In the genomic region with DNA sequence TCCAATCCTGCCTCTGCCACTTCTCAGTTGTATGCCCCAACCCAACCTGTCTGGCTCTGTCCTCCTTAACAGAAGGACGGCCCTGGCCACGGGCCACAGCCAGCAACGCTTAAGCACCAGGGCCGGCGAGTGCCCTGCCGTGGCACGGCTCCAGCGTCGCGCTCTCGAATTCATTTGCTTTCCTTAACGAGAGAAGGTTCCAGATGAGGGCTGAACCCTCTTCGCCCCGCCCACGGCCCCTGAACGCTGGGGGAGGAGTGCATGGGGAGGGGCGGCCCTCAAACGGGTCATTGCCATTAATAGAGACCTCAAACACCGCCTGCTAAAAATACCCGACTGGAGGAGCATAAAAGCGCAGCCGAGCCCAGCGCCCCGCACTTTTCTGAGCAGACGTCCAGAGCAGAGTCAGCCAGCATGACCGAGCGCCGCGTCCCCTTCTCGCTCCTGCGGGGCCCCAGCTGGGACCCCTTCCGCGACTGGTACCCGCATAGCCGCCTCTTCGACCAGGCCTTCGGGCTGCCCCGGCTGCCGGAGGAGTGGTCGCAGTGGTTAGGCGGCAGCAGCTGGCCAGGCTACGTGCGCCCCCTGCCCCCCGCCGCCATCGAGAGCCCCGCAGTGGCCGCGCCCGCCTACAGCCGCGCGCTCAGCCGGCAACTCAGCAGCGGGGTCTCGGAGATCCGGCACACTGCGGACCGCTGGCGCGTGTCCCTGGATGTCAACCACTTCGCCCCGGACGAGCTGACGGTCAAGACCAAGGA, we compare ENCODE assay signal across 8 cellular contexts. TPM values are rescaled to one million over a fixed set of nuclear protein-coding genes. Genes with fewer than 3 reads are reported as not detected.
DNase-seq lines count a peak whose midpoint lies in the region; ATAC-seq and TF ChIP-seq lines count a peak whose summit lies in the region.

Gene HSPB1, plus strand, starts transcription at position 375 of the 758 bp plus-strand sequence. Its CDS starts 40 bp downstream, at position 415.

- CTCF ChIA-PET in CD4-positive, alpha-beta memory T cell (lab: Charles Lee; ENCODE audit: partially characterized antibody): interaction anchor here (0.6 to 17.2 kb wide), 5 partner anchors 4 to 124 kb away, joined by 3 to 350 read pairs (median 5); partner anchors contain the start of gene HSPB1
- CTCF ChIA-PET in naive thymus-derived CD4-positive, alpha-beta T cell (lab: Charles Lee): interaction anchor here (0.9 kb wide), 2 partner anchors 10 to 11 kb away, joined by 4 to 7 read pairs; no protein-coding TSS in a partner anchor

- peak within 1 kb of the TSS; percentile 88 to 96 (median 93) for H3K27ac Mint-ChIP-seq in CD4-positive, alpha-beta memory T cell
- peak within 1 kb of the TSS; percentile 76 to 95 (median 91) for H3K27ac Mint-ChIP-seq in naive thymus-derived CD4-positive, alpha-beta T cell

- peak within 1 kb of the TSS; percentile 62 for H3K27ac ChIP-seq in CD4-positive, alpha-beta memory T cell (ENCODE audit: low read depth, low read length)
- H3K27ac ChIP-seq in KMS-11 (peak within 1 kb of the TSS; percentile 73), temporal lobe (ENCODE audit: low read depth, low read length) (peak within 1 kb of the TSS; percentile 99)
- H3K27ac ChIP-seq in naive thymus-derived CD4-positive, alpha-beta T cell (ENCODE audit: low read depth, low read length): peak within 1 kb of the TSS; percentile 81

- H3K4me1 ChIP-seq in CD4-positive, alpha-beta memory T cell (ENCODE audit: insufficient read depth, low read length): peaks cover 6% of the 10 kb centered on the region
- H3K4me1 ChIP-seq in KMS-11 (ENCODE audit: low read depth, poor library complexity, severe bottlenecking): peaks cover 52% of the 10 kb centered on the region
- H3K4me1 ChIP-seq in naive thymus-derived CD4-positive, alpha-beta T cell (ENCODE audit: control insufficient read depth in 2 of 2, insufficient read depth in 2 of 2, low read length in 2 of 2): peaks cover 0 to 5% of the 10 kb centered on the region in 2 donors

- H3K79me2 ChIP-seq in KMS-11 (ENCODE audit: insufficient read depth, low read depth): peaks cover 20% of the 10 kb centered on the region

- H3K4me3 ChIP-seq in CD4-positive, alpha-beta memory T cell (ENCODE audit: low read length in 2 of 2): peak within 1 kb of the TSS; percentile 61 to 63
- no peak within 1 kb of the TSS for H3K4me3 ChIP-seq in KMS-11 (IDR thresholded peaks at IDR 0.05; ENCODE audit: insufficient read depth, low read depth, low read length)
- peak within 1 kb of the TSS; percentile 96 for H3K4me3 ChIP-seq in fibroblast of pulmonary artery (replicated peaks; ENCODE audit: low read depth, low read length)
- peak within 1 kb of the TSS; percentile 81 for H3K4me3 ChIP-seq in naive thymus-derived CD4-positive, alpha-beta T cell (ENCODE audit: low read length)

- no peaks in the 10 kb centered on the region for H3K27me3 Mint-ChIP-seq in CD4-positive, alpha-beta memory T cell
- peaks cover 0 to 20% (median 0%) of the 10 kb centered on the region in 5 donors for H3K27me3 Mint-ChIP-seq in naive thymus-derived CD4-positive, alpha-beta T cell

- peak within 1 kb of the TSS; percentile 61 for H2AFZ ChIP-seq in KMS-11 (ENCODE audit: low read depth)

- no peaks in the 10 kb centered on the region for H3K9me3 ChIP-seq in CD4-positive, alpha-beta memory T cell (ENCODE audit: control insufficient read depth in 1 of 2, low read length in 2 of 2)
- H3K9me3 ChIP-seq in naive thymus-derived CD4-positive, alpha-beta T cell (ENCODE audit: control insufficient read depth in 2 of 3, low read length in 3 of 3): no peaks in the 10 kb centered on the region

- intact Hi-C loops in CD4-positive, alpha-beta memory T cell (cut with micrococcal nuclease): loop anchor here (1.0 to 5.0 kb wide), 6 partner anchors 12 to 1395 kb away; partner anchors contain the start of genes RSBN1L and YWHAG
- intact Hi-C loops in naive thymus-derived CD4-positive, alpha-beta T cell (cut with micrococcal nuclease): loop anchor here (1.0 kb wide), 3 partner anchors 11 to 16 kb away; no protein-coding TSS in a partner anchor

- peaks cover 0 to 2% of the 10 kb centered on the region in 2 donors for H3K36me3 Mint-ChIP-seq in CD4-positive, alpha-beta memory T cell
- peaks cover 0 to 1% (median 0%) of the 10 kb centered on the region in 5 donors for H3K36me3 Mint-ChIP-seq in naive thymus-derived CD4-positive, alpha-beta T cell

- H4K20me1 ChIP-seq in KMS-11 (ENCODE audit: insufficient read depth): no peaks in the 10 kb centered on the region

- peak; percentile 50 for ATAC-seq in GM21367 (IDR thresholded peaks at IDR 0.05; ENCODE audit: unreplicated experiment)
- ATAC-seq in naive thymus-derived CD4-positive, alpha-beta T cell: peak; percentile 65

- H3K4me1 Mint-ChIP-seq in CD4-positive, alpha-beta memory T cell: peaks cover 11 to 24% (median 15%) of the 10 kb centered on the region in 4 donors
- H3K4me1 Mint-ChIP-seq in naive thymus-derived CD4-positive, alpha-beta T cell: peaks cover 6 to 22% (median 17%) of the 10 kb centered on the region in 7 donors

- peak; percentile 61 to 82 (median 65) for DNase-seq in CD4-positive, alpha-beta memory T cell
- DNase-seq in RPMI8226: peak; percentile 99
- peak; percentile 91 for DNase-seq in activated effector memory CD4-positive, alpha-beta T cell treated with anti-CD3 and anti-CD28 coated beads, Interleukin-2, amount 50 U/mL, for 16 hours
- peak; percentile 94 for DNase-seq in fibroblast of pulmonary artery (ENCODE audit: low read depth)
- DNase-seq in naive thymus-derived CD4-positive, alpha-beta T cell: peak; percentile 31 to 54 (median 44)

- POLR2A ChIA-PET in CD4-positive, alpha-beta memory T cell (lab: Charles Lee; ENCODE audit: partially characterized antibody): interaction anchor here (1.0 to 3.3 kb wide), 5 partner anchors 11 to 56 kb away, joined by 3 to 26 read pairs (median 9); partner anchors contain the start of gene YWHAG
- POLR2A ChIA-PET in naive thymus-derived CD4-positive, alpha-beta T cell (lab: Charles Lee): interaction anchor here (0.8 to 3.4 kb wide), 3 partner anchors 16 to 56 kb away, joined by 3 to 23 read pairs (median 3); partner anchors contain the start of gene YWHAG

- H3K9me3 Mint-ChIP-seq in CD4-positive, alpha-beta memory T cell: no peaks in the 10 kb centered on the region
- H3K9me3 Mint-ChIP-seq in naive thymus-derived CD4-positive, alpha-beta T cell: no peaks in the 10 kb centered on the region

- TF ChIP-seq CTCF in KMS-11 (conservative IDR thresholded peaks at IDR 0.05; ENCODE audit: low read depth, low read length) (no peak), fibroblast of pulmonary artery (IDR thresholded peaks at IDR 0.05; ENCODE audit: low read length, missing control alignments) (no peak)

- peak within 1 kb of the TSS; percentile 64 for H3K4me2 ChIP-seq in KMS-11

- H3K36me3 ChIP-seq in CD4-positive, alpha-beta memory T cell (ENCODE audit: insufficient read depth, low read length): no peaks in the 10 kb centered on the region
- H3K36me3 ChIP-seq in KMS-11 (ENCODE audit: insufficient read depth): no peaks in the 10 kb centered on the region; the same call in 1 of the 2 replicates
- no peaks in the 10 kb centered on the region for H3K36me3 ChIP-seq in naive thymus-derived CD4-positive, alpha-beta T cell (ENCODE audit: control insufficient read depth in 2 of 3, insufficient read depth in 3 of 3, low read length in 3 of 3)

- H3K4me3 Mint-ChIP-seq in CD4-positive, alpha-beta memory T cell: peak within 1 kb of the TSS; percentile 90 to 97 (median 92)
- H3K4me3 Mint-ChIP-seq in naive thymus-derived CD4-positive, alpha-beta T cell: peak within 1 kb of the TSS; percentile 87 to 96 (median 92)

- no peaks in the 10 kb centered on the region for H3K27me3 ChIP-seq in CD4-positive, alpha-beta memory T cell (ENCODE audit: insufficient read depth, low read length)
- H3K27me3 ChIP-seq in KMS-11 (ENCODE audit: insufficient read depth, low read depth): no peaks in the 10 kb centered on the region
- no peaks in the 10 kb centered on the region for H3K27me3 ChIP-seq in naive thymus-derived CD4-positive, alpha-beta T cell (ENCODE audit: control insufficient read depth in 2 of 2, insufficient read depth in 2 of 2, low read length in 2 of 2)

- H3K9ac ChIP-seq in KMS-11: peak within 1 kb of the TSS; percentile 76

RNA-seq across cellular contexts. Expression of gene HSPB1, which starts in this region (rescaled TPM):
- 10 to 100 TPM; 41.9 to 43.1 TPM for total RNA-seq in CD4-positive, alpha-beta memory T cell
- 100 to 1,000 TPM in 1 of 2 donors, 10 to 100 TPM in 1; 49.7 to 111 TPM for polyA plus RNA-seq in CD4-positive, alpha-beta memory T cell
- 10 to 100 TPM; 26.3 to 47.2 (median 40.5) TPM for total RNA-seq in naive thymus-derived CD4-positive, alpha-beta T cell
- polyA plus RNA-seq in naive thymus-derived CD4-positive, alpha-beta T cell: 10 to 100 TPM; 68.6 to 93.5 TPM
- 5.2 TPM for total RNA-seq in temporal lobe

Comparison
In these comparisons a context has a peak if more than half of its experiments do, and no peak if none do; other contexts are left out.
1. DNase-seq: peak in every context shown above with its lines; median percentile 99 in RPMI8226; 94 in fibroblast of pulmonary artery; 91 in activated effector memory CD4-positive, alpha-beta T cell treated with anti-CD3 and anti-CD28 coated beads, Interleukin-2, amount 50 U/mL, for 16 hours; 65 in CD4-positive, alpha-beta memory T cell; 44 in naive thymus-derived CD4-positive, alpha-beta T cell.